Comparison of ENCODE assay signal across 8 cellular contexts in genomic region chr2:16685340-16685715, GRCh38. TPM values are rescaled to one million over a fixed set of nuclear protein-coding genes. Genes with fewer than 3 reads are reported as not detected.
"Had no signal": no experiment of that assay in that cellular context is flagged by ENCODE, and none has a peak within 500 bp of the region (broad histone marks: within the 10 kb centered on the region; RNA-seq: fewer than 3 reads in every experiment).

No MANE protein-coding gene starts in this region.

- DNase-seq: H7, HFFc6 had no signal

- H3K27me3 Mint-ChIP-seq: IgD-negative memory B cell had no signal

- ATAC-seq: GM23338, HCT116, HepG2 had no signal

- H3K27ac Mint-ChIP-seq: GM23338, HFFc6, IgD-negative memory B cell had no signal

- H3K36me3 ChIP-seq: HAP-1 had no signal

- H3K4me3 Mint-ChIP-seq: GM23338, HFFc6, IgD-negative memory B cell had no signal

- H3K4me1 ChIP-seq: HAP-1 had no signal

- H3K4me1 Mint-ChIP-seq: GM23338 had no signal

- H3K27ac ChIP-seq: HL-60 had no signal

- H3K9me3 ChIP-seq: HAP-1 had no signal

- H2AFZ ChIP-seq: GM23338 had no signal

- H3K4me3 ChIP-seq: GM23338, HAP-1 had no signal

- H3K4me2 ChIP-seq: GM23338 had no signal

RNA-seq across cellular contexts. Expression of gene CYRIA, which starts 19.7 kb away (rescaled TPM):
- total RNA-seq: HepG2, HFFc6 had no signal
